In genomic region chr13:73058741-73059459, GRCh38 we compare ENCODE assay signal across 1 cellular context.
A peak's percentile ranks its signal among the peaks of the same experiment; 100 is the strongest.
TF ChIP-seq lines count a peak whose summit lies in the region.

Gene KLF5 (plus strand): TSS chr13:73059005. CDS start chr13:73059328, 323 bp downstream.

TF ChIP-seq in GM12878, 131 proteins besides CTCF, POLR2A, EP300 and RAD21 (continued from another document and continues in another):
- TF ChIP-seq CUX1 (IDR thresholded peaks at IDR 0.05; ENCODE audit: insufficient replicate concordance, low read depth, low read length) (no peak), BCL11A (IDR thresholded peaks at IDR 0.05; ENCODE audit: low read depth, low read length) (no peak), KDM1A (IDR thresholded peaks at IDR 0.05; ENCODE audit: borderline replicate concordance) (no peak), SMAD5 (IDR thresholded peaks at IDR 0.05; ENCODE audit: low read depth) (no peak), SMARCA5 (IDR thresholded peaks at IDR 0.05) (no peak), CEBPB (IDR thresholded peaks at IDR 0.05; ENCODE audit: borderline replicate concordance in 1 of 2, low read depth in 2 of 2, low read length in 2 of 2) (no peak), TCF3 (IDR thresholded peaks at IDR 0.05; ENCODE audit: borderline replicate concordance, insufficient read depth, low read depth, low read length) (no peak), ZBTB33 (IDR thresholded peaks at IDR 0.05) (no peak), MXI1 (IDR thresholded peaks at IDR 0.05; ENCODE audit: low read depth, low read length) (no peak), BACH1 (IDR thresholded peaks at IDR 0.05; ENCODE audit: borderline replicate concordance) (no peak), POLR2AphosphoS2 (IDR thresholded peaks at IDR 0.05; ENCODE audit: low read depth, low read length) (no peak), FOXM1 (IDR thresholded peaks at IDR 0.05; ENCODE audit: low read depth, low read length) (no peak), HDGF (IDR thresholded peaks at IDR 0.05) (peak; percentile 40; the same call in 1 of the 2 replicates), GATAD2B (conservative IDR thresholded peaks at IDR 0.05; ENCODE audit: low read depth) (peak; percentile 70; the same call in 1 of the 2 replicates), MAX (IDR thresholded peaks at IDR 0.05; ENCODE audit: low read depth, low read length) (no peak), EGR1 (IDR thresholded peaks at IDR 0.05; ENCODE audit: borderline replicate concordance in 1 of 2, low read depth in 2 of 2, low read length in 2 of 2) (peak in 1 of 2 experiments; percentile 62; a peak in 1 of 3 replicates), SUPT20H (IDR thresholded peaks at IDR 0.05; ENCODE audit: borderline replicate concordance, control insufficient read depth, low read depth, low read length) (no peak), TARDBP (IDR thresholded peaks at IDR 0.05; ENCODE audit: borderline replicate concordance) (no peak), ASH2L (IDR thresholded peaks at IDR 0.05; ENCODE audit: borderline replicate concordance, low read depth) (no peak), SKIL (IDR thresholded peaks at IDR 0.05; ENCODE audit: low read depth, poor library complexity, severe bottlenecking) (no peak), RELA (IDR thresholded peaks at IDR 0.05; ENCODE audit: borderline replicate concordance, partially characterized antibody) (no peak), NR2F1 (conservative IDR thresholded peaks at IDR 0.05) (no peak), E2F8 (IDR thresholded peaks at IDR 0.05; ENCODE audit: low read depth, partially characterized antibody) (no peak), IKZF1 (conservative IDR thresholded peaks at IDR 0.05) (peak; percentile 90), HSF1 (IDR thresholded peaks at IDR 0.05; ENCODE audit: low read depth, low read length) (no peak), RBBP5 (conservative IDR thresholded peaks at IDR 0.05) (no peak), JUNB (IDR thresholded peaks at IDR 0.05) (no peak), CHD1 (IDR thresholded peaks at IDR 0.05; ENCODE audit: low read depth, low read length) (no peak), NRF1 (conservative IDR thresholded peaks at IDR 0.05; ENCODE audit: low read depth, low read length) (peak; percentile 35), NKRF (conservative IDR thresholded peaks at IDR 0.05) (no peak), WRNIP1 (IDR thresholded peaks at IDR 0.05; ENCODE audit: borderline replicate concordance, low read depth, low read length) (no peak), STAT3 (IDR thresholded peaks at IDR 0.05; ENCODE audit: low read depth, low read length) (no peak), RUNX3 (IDR thresholded peaks at IDR 0.05; ENCODE audit: low read length) (peak; percentile 41), ETV6 (conservative IDR thresholded peaks at IDR 0.05 in 1 of 2, IDR thresholded peaks at IDR 0.05 in 1 of 2; ENCODE audit: borderline replicate concordance in 1 of 2, low read depth in 1 of 2) (no peak), RFX5 (IDR thresholded peaks at IDR 0.05; ENCODE audit: low read depth, low read length) (peak; percentile 74), RB1 (IDR thresholded peaks at IDR 0.05; ENCODE audit: borderline replicate concordance) (0 out of 2 replicates have a peak, but pooled peaks have one; percentile 47), ELK1 (IDR thresholded peaks at IDR 0.05; ENCODE audit: low read depth, low read length) (no peak), YY1 (IDR thresholded peaks at IDR 0.05; ENCODE audit: low read depth, low read length) (0 out of 2 replicates have a peak, but pooled peaks have one; percentile 20), MYC (IDR thresholded peaks at IDR 0.05; ENCODE audit: insufficient read depth, insufficient read length, insufficient replicate concordance, low read length, severe bottlenecking) (no peak), STAT1 (conservative IDR thresholded peaks at IDR 0.05) (no peak), ZNF274 (IDR thresholded peaks at IDR 0.05; ENCODE audit: insufficient read depth, insufficient read length) (no peak)
